Comparison of ENCODE assay signal across 21 cellular contexts in genomic region chr20:57701090-57701489, GRCh38.
"Had no signal": no experiment of that assay in that cellular context is flagged by ENCODE, and none has a peak within 500 bp of the region (broad histone marks: within the 10 kb centered on the region; RNA-seq: fewer than 3 reads in every experiment).

No MANE protein-coding gene starts in this region.

- H3K27me3 Mint-ChIP-seq: activated CD4-positive, alpha-beta T cell treated with anti-CD3 and anti-CD28 coated beads for 36 hours; activated naive CD8-positive, alpha-beta T cell treated with anti-CD3 and anti-CD28 coated beads for 36 hours; T-cell had no signal

- ATAC-seq: activated CD4-positive, alpha-beta T cell treated with anti-CD3 and anti-CD28 coated beads for 36 hours; activated T-cell treated with anti-CD3 and anti-CD28 coated beads, Interleukin-2, amount 50 U/mL, for 4 hours; heart left ventricle; left colon; pancreas; right lobe of liver; stimulated activated effector memory CD8-positive, alpha-beta T cell treated with anti-CD3 and anti-CD28 coated beads, Interleukin-12 subunit alpha, Interleukin-12 subunit beta, amount 100 ng/mL, for 72 hours; T-cell; WTC11 had no signal

- H3K36me3 Mint-ChIP-seq: activated naive CD8-positive, alpha-beta T cell treated with anti-CD3 and anti-CD28 coated beads for 36 hours; T-cell; WTC11 had no signal

- H3K9me3 Mint-ChIP-seq: activated naive CD8-positive, alpha-beta T cell treated with anti-CD3 and anti-CD28 coated beads for 36 hours; activated T-cell treated with anti-CD3 and anti-CD28 coated beads, Interleukin-2, amount 50 U/mL, for 4 hours; activated T-helper 2 cell treated with anti-CD3 and anti-CD28 coated beads, Interferon-gamma antibody, Interleukin-2, Interleukin-4, amounts not matched to agents 10 μg/mL and 5 μg/mL and 100 μg/mL, durations not matched to agents 14 hours and 24 hours and 36 hours; nephron progenitor cell; stimulated activated effector memory CD8-positive, alpha-beta T cell treated with anti-CD3 and anti-CD28 coated beads, Interleukin-12 subunit alpha, Interleukin-12 subunit beta, amount 100 ng/mL, for 72 hours; T-cell; T-helper 2 cell treated with Interferon-gamma antibody and Interleukin-4, amounts not matched to agents 5 μg/mL and 100 μg/mL, for 36 hours; WTC11 had no signal

- H3K27ac ChIP-seq: heart left ventricle, pancreas, right lobe of liver, testis had no signal

- H3K27ac Mint-ChIP-seq: activated CD4-positive, alpha-beta T cell treated with anti-CD3 and anti-CD28 coated beads for 36 hours; activated naive CD8-positive, alpha-beta T cell treated with anti-CD3 and anti-CD28 coated beads for 36 hours; activated T-helper 2 cell treated with anti-CD3 and anti-CD28 coated beads, Interferon-gamma antibody, Interleukin-2, Interleukin-4, amounts not matched to agents 10 μg/mL and 5 μg/mL and 100 μg/mL, durations not matched to agents 14 hours and 24 hours and 36 hours; nephron progenitor cell; stimulated activated effector memory CD8-positive, alpha-beta T cell treated with anti-CD3 and anti-CD28 coated beads, Interleukin-12 subunit alpha, Interleukin-12 subunit beta, amount 100 ng/mL, for 72 hours; T-cell; T-helper 2 cell treated with Interferon-gamma antibody and Interleukin-4, amounts not matched to agents 5 μg/mL and 100 μg/mL, for 36 hours; WTC11 had no signal

- H3K4me3 Mint-ChIP-seq: activated CD4-positive, alpha-beta T cell treated with anti-CD3 and anti-CD28 coated beads for 36 hours; activated naive CD8-positive, alpha-beta T cell treated with anti-CD3 and anti-CD28 coated beads for 36 hours; activated T-cell treated with anti-CD3 and anti-CD28 coated beads, Interleukin-2, amount 50 U/mL, for 4 hours; nephron progenitor cell; stimulated activated effector memory CD8-positive, alpha-beta T cell treated with anti-CD3 and anti-CD28 coated beads, Interleukin-12 subunit alpha, Interleukin-12 subunit beta, amount 100 ng/mL, for 72 hours; T-cell; T-helper 2 cell treated with Interferon-gamma antibody and Interleukin-4, amounts not matched to agents 5 μg/mL and 100 μg/mL, for 36 hours; WTC11 had no signal

- H3K4me3 ChIP-seq: heart left ventricle, pancreas, right lobe of liver, testis had no signal

- H3K27me3 ChIP-seq: heart left ventricle, pancreas, right lobe of liver, testis had no signal

- H3K4me1 ChIP-seq: pancreas, right lobe of liver, testis had no signal

- DNase-seq: activated CD4-positive, alpha-beta T cell treated with anti-CD3 and anti-CD28 coated beads for 36 hours; activated CD4-positive, alpha-beta T cell treated with anti-CD3 and anti-CD28 coated beads, Interleukin-2, amount 50 U/mL, for 48 hours; activated CD8-positive, alpha-beta memory T cell treated with anti-CD3 and anti-CD28 coated beads, Interleukin-2, amount 50 U/mL, for 48 hours; activated naive CD4-positive, alpha-beta T cell treated with Interleukin-2 at 50 U/mL for 16 hours; activated naive CD8-positive, alpha-beta T cell treated with anti-CD3 and anti-CD28 coated beads for 36 hours; activated T-cell treated with anti-CD3 and anti-CD28 coated beads, Interleukin-2, amount 50 U/mL, for 4 hours; cortex of kidney; heart left ventricle; left colon; mesenchymal stem cell; nephron progenitor cell; pancreas; right lobe of liver; small intestine; stimulated activated CD4-positive, alpha-beta T cell treated with anti-CD3 and anti-CD28 coated beads, Interleukin-2, amount 100 ng/mL, for 24 hours; T-cell; testis had no signal

- H3K9me3 ChIP-seq: heart left ventricle, pancreas, right lobe of liver, testis had no signal

- H3K36me3 ChIP-seq: heart left ventricle, pancreas, right lobe of liver had no signal
